Comparison of ENCODE assay signal across 9 cellular contexts in the genomic region with DNA sequence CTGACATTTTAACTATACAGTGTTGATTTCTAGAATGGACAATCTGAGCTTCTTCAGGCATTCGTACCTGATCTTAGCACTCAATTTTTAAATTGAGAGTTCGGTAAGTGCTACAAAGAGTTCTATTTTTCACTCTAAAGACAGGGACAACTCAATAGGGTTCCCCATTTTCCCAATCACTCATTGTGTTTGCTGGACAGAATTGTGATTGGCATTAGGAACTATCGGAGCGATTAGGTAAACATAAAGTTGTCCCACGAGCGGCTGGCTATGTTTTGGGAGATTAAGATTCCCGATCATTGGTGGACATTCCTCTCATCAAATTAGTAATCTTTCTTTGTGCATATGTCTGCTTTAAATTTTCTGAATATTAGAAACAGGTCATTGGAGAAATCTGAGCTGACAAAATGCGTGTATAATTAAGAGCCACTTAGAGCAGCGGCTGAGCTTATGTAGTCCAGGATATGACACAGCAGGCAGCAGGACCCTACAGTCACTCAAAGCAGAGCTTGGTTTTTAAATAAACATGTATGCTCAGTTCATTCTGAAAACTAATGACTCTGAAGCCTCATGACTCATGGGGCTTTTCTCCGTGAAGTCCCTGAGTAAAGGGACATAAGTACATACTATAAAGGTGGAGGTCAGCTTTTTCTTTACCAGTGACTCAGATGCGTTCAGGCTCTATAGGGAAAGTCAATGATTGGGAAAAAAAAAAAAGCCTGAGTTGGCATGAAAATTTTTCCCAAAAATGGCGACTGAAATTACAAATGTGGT.
A peak's percentile ranks its signal among the peaks of the same experiment; 100 is the strongest.
DNase-seq lines count a peak whose midpoint lies in the region; ATAC-seq and TF ChIP-seq lines count a peak whose summit lies in the region.
"Had no signal": no experiment of that assay in that cellular context is flagged by ENCODE, and none has a peak within 500 bp of the region (broad histone marks: within the 10 kb centered on the region; RNA-seq: fewer than 3 reads in every experiment).

No MANE protein-coding gene starts in this region.

- H3K4me3 ChIP-seq in foreskin fibroblast (ENCODE audit: low read depth in 1 of 2, low read length in 2 of 2) (no peak overlapping the region), HAP-1 (no peak overlapping the region)
- H3K4me3 ChIP-seq: K562 had no signal

- in situ Hi-C loops in HAP-1 (cut with MboI; ENCODE audit: low sequenced_read_pairs): no loop called here

- no peaks in the 10 kb centered on the region for H3K9me3 ChIP-seq in HAP-1

- DNase-seq in NCI-H2227 treated with DMSO at 0.1 percent for 48 hours (lab: John Stamatoyannopoulos, UW) (peak; percentile 27), foreskin fibroblast (peak; percentile 71 to 79), NCI-H2171 (lab: John Stamatoyannopoulos, UW) (no peak), T-helper 9 cell (no peak), HAP-1 (ENCODE audit: low spot score in 2 of 2) (no peak)
- DNase-seq in effector CD8-positive, alpha-beta T cell (lab: John Stamatoyannopoulos, UW): no peak

- no peaks in the 10 kb centered on the region for H3K27me3 ChIP-seq in HAP-1 (ENCODE audit: low read depth)

- TF ChIP-seq CTCF in foreskin fibroblast (IDR thresholded peaks at IDR 0.05; ENCODE audit: low read depth, low read length): no peak

- ATAC-seq in GM18868 (IDR thresholded peaks at IDR 0.05; ENCODE audit: unreplicated experiment) (peak; percentile 98), HG02798 (IDR thresholded peaks at IDR 0.05; ENCODE audit: poor library complexity, unreplicated experiment) (peak; percentile 90)
- ATAC-seq: K562 had no signal

- H3K36me3 ChIP-seq in HAP-1 (replicated peaks): no peaks in the 10 kb centered on the region

- no peaks in the 10 kb centered on the region for H3K4me1 ChIP-seq in HAP-1

Comparison
In these comparisons a context has a peak if more than half of its experiments do, and no peak if none do; other contexts are left out.
1. DNase-seq: peak in NCI-H2227 treated with DMSO at 0.1 percent for 48 hours (single experiment) and foreskin fibroblast (2 of 2); none in NCI-H2171 (single experiment), T-helper 9 cell (single experiment), HAP-1 (0 of 2) and effector CD8-positive, alpha-beta T cell (single experiment).